In the genomic region with DNA sequence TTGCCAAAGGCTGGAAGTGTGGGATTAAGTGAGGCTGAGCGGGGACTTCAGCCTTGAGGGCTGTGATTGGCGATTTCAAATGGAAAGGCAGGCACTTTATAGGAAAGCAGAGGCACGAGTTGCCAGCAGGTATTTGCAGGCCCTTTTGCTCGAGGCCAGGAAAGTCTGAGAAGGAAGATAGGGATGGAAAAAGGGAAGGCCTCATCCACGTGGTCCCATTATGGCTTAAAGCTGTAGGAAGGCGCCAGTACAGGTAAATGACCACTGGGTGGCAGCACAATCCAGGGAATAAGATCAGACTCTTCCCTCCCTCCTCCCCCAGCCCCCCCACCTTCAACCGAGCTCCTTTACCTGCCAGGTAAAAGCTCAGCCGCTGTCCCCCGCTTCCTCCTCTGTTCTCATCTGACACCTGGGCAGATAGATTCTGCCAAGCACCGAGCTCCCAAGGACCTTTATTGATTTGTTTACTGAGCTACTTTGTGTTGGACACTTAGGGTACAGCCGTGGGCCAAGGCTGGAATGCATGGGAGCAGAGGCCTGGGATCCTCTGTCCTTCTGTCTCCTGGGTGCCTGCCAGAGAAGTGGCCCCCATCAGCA, we compare ENCODE assay signal across 8 cellular contexts. TPM values are rescaled to one million over a fixed set of nuclear protein-coding genes. Genes with fewer than 3 reads are reported as not detected.
DNase-seq lines count a peak whose midpoint lies in the region; ATAC-seq and TF ChIP-seq lines count a peak whose summit lies in the region.

No MANE protein-coding gene starts in this region.

- intact Hi-C loops in lower leg skin (cut with DNase I; ENCODE audit: low total_unique reads) = loop anchor here (10.0 kb wide), 2 partner anchors 109 to 179 kb away; no protein-coding TSS in a partner anchor

- no peak for TF ChIP-seq POLR2A in lower leg skin (IDR thresholded peaks at IDR 0.05)

- ATAC-seq in HG03045 (IDR thresholded peaks at IDR 0.05; ENCODE audit: unreplicated experiment) = peak; percentile 65

- H3K4me3 ChIP-seq in choroid plexus epithelial cell (ENCODE audit: low read depth, low read length) (no peak overlapping the region), lower leg skin (ENCODE audit: low read depth, poor library complexity, severe bottlenecking) (no peak overlapping the region)

- DNase-seq in A172 (ENCODE audit: low spot score) (peak; percentile 77), GM13976 (ENCODE audit: low spot score) (peak; percentile 81), NCI-H2171 treated with DMSO at 0.1 percent for 48 hours (lab: John Stamatoyannopoulos, UW) (peak; percentile 88), choroid plexus epithelial cell (ENCODE audit: low read depth) (peak; percentile 78), lower leg skin (ENCODE audit: low spot score in 2 of 2) (peak; percentile 68 to 92)
- peak; percentile 61 for DNase-seq in activated CD4-positive, alpha-beta T cell treated with anti-CD3 and anti-CD28 coated beads for 1 hour
- peak; percentile 60 for DNase-seq in stimulated activated CD8-positive, alpha-beta memory T cell treated with anti-CD3 and anti-CD28 coated beads, Interleukin-12 subunit alpha, Interleukin-12 subunit beta, amount 100 ng/mL, for 1 hour (ENCODE audit: low read depth)

- in situ Hi-C loops in GM13976 (cut with MboI; ENCODE audit: low sequenced_read_pairs, unreplicated experiment) = loop anchor here (10.0 kb wide), 1 partner anchor 179 kb away; no protein-coding TSS in a partner anchor

- TF ChIP-seq CTCF in GM13976 (IDR thresholded peaks at IDR 0.05; ENCODE audit: borderline replicate concordance, control extremely low read depth, extremely low read depth, insufficient read depth, missing control alignments) (peak; percentile 73), choroid plexus epithelial cell (conservative IDR thresholded peaks at IDR 0.05; ENCODE audit: low read depth, low read length) (peak; percentile 78), lower leg skin (IDR thresholded peaks at IDR 0.05) (no peak)

- WGBS in lower leg skin, 2 donors = 13 to 15% methylated on average over 11 of the region's 11 CpGs

RNA-seq across cellular contexts. Expression of gene P2RX3, which starts 7.5 kb away (rescaled TPM):
- not detected in 2 replicates for total RNA-seq in A172 (2014; rRNA removed; shearing (Covaris generic))
- not detected for total RNA-seq in lower leg skin

RNA-seq across cellular contexts. Expression of gene SSRP1, which starts 10.0 kb away (rescaled TPM):
- 146 and 167 TPM in 2 replicates for total RNA-seq in A172 (2014; rRNA removed; shearing (Covaris generic))
- 10 to 100 TPM; 66.1 to 76.1 (median 74.6) TPM for total RNA-seq in lower leg skin

RNA-seq across cellular contexts. Expression of gene TNKS1BP1, which starts 20.9 kb away (rescaled TPM):
- total RNA-seq in A172 (2014; rRNA removed; shearing (Covaris generic)) = 43.8 and 50.8 TPM in 2 replicates
- 100 to 1,000 TPM; 219 to 273 (median 230) TPM for total RNA-seq in lower leg skin

RNA-seq across cellular contexts. Expression of gene PRG3, which starts 35.3 kb away (rescaled TPM):
- total RNA-seq in A172 (2014; rRNA removed; shearing (Covaris generic)) = not detected in 2 replicates
- not detected for total RNA-seq in lower leg skin

RNA-seq across cellular contexts. Expression of gene PRG2, which starts 44.8 kb away (rescaled TPM):
- not detected in 2 replicates for total RNA-seq in A172 (2014; rRNA removed; shearing (Covaris generic))
- total RNA-seq in lower leg skin = 1 to 10 TPM in 1 of 4 donors, under 1 TPM in 1, not detected in 2; 0.84 to 1.7 TPM

Comparison
In these comparisons a context has a peak if more than half of its experiments do, and no peak if none do; other contexts are left out.
1. CTCF ChIP-seq: peak in GM13976 (single experiment) and choroid plexus epithelial cell (single experiment); none in lower leg skin (0 of 3).
2. Peak in every context shown above with its lines, with median percentiles within 50 percentile points of each other: DNase-seq.